In the genomic region with DNA sequence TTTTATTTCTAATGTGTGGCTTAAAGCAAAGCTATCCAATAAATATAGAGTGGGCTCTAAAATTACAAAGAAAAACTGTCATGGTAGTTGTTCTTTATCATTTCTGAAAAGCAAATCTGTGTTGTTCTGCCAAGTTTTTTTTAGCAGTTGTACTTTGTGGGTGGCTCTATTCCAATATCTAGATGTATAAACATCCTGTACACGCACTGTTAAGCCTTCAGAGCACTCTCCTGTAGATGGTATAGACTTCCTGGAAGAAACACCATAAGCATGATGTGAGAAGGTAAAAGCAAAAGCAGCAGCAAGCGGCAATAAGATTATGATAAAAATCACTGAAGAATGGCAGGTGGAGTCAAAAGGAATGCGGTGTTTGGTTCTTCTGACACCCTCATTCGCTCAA, we compare ENCODE assay signal across 19 cellular contexts. TPM values are rescaled to one million over a fixed set of nuclear protein-coding genes. Genes with fewer than 3 reads are reported as not detected.
A peak's percentile ranks its signal among the peaks of the same experiment; 100 is the strongest.
DNase-seq lines count a peak whose midpoint lies in the region; ATAC-seq, FAIRE-seq and TF ChIP-seq lines count a peak whose summit lies in the region.
"Had no signal": no experiment of that assay in that cellular context is flagged by ENCODE, and none has a peak within 500 bp of the region (broad histone marks: within the 10 kb centered on the region; RNA-seq: fewer than 3 reads in every experiment).

No MANE protein-coding gene starts in this region.

- H3K27ac ChIP-seq in endothelial cell of umbilical vein (ENCODE audit: insufficient read depth, low read depth, low read length), result no peak overlapping the region

- no peaks in the 10 kb centered on the region for H4K20me1 ChIP-seq in endothelial cell of umbilical vein (replicated peaks; ENCODE audit: control insufficient read depth, extremely low read depth, insufficient read depth, low read length)

- no peaks in the 10 kb centered on the region for H3K9me3 Mint-ChIP-seq in activated naive CD4-positive, alpha-beta T cell treated with anti-CD3 and anti-CD28 coated beads, Interleukin-2, amount 50 U/mL, for 24 hours
- H3K9me3 Mint-ChIP-seq: H9 had no signal

- H3K27ac Mint-ChIP-seq in activated naive CD4-positive, alpha-beta T cell treated with anti-CD3 and anti-CD28 coated beads, Interleukin-2, amount 50 U/mL, for 24 hours, result no peak overlapping the region
- H3K27ac Mint-ChIP-seq: H9 had no signal

- H3K36me3 Mint-ChIP-seq in activated naive CD4-positive, alpha-beta T cell treated with anti-CD3 and anti-CD28 coated beads, Interleukin-2, amount 50 U/mL, for 24 hours, result no peaks in the 10 kb centered on the region

- no peaks in the 10 kb centered on the region for H3K79me2 ChIP-seq in endothelial cell of umbilical vein (ENCODE audit: control insufficient read depth, insufficient read depth, low read length)

- POLR2A ChIA-PET in endothelial cell of umbilical vein (lab: Charles Lee), result interaction anchor here (1.6 kb wide), 1 partner anchor 38 kb away, joined by 5 read pairs; no protein-coding TSS in a partner anchor

- intact Hi-C loops in endothelial cell of umbilical vein (cut with micrococcal nuclease), result no loop called here

- TF ChIP-seq CTCF in endothelial cell of umbilical vein (IDR thresholded peaks at IDR 0.05; ENCODE audit: extremely low read depth in 1 of 2, insufficient read depth in 1 of 2, low read depth in 1 of 2, low read length in 2 of 2), result no peak

- no peak overlapping the region for H2AFZ ChIP-seq in endothelial cell of umbilical vein (ENCODE audit: low read depth, low read length)

- H3K9me1 ChIP-seq in endothelial cell of umbilical vein (replicated peaks; ENCODE audit: control insufficient read depth, extremely low read depth, insufficient read depth, low read length), result no peaks in the 10 kb centered on the region

- peaks cover 11% of the 10 kb centered on the region for H3K4me1 Mint-ChIP-seq in activated naive CD4-positive, alpha-beta T cell treated with anti-CD3 and anti-CD28 coated beads, Interleukin-2, amount 50 U/mL, for 24 hours
- H3K4me1 Mint-ChIP-seq: H9 had no signal

- DNase-seq in activated naive CD4-positive, alpha-beta T cell treated with anti-CD3 and anti-CD28 coated beads, Interleukin-2, amount 50 U/mL, for 16 hours, result no peak
- DNase-seq in Jurkat, Clone E6-1 (ENCODE audit: low read depth, low spot score), result peak; percentile 44
- DNase-seq in endothelial cell of umbilical vein (ENCODE audit: low read depth, low spot score), result peak; percentile 81
- DNase-seq in pulmonary artery endothelial cell (ENCODE audit: low read depth, low spot score), result peak; percentile 29
- no peak for DNase-seq in kidney tubule cell (ENCODE audit: low spot score)
- DNase-seq in NCI-H510A (lab: John Stamatoyannopoulos, UW), result no peak
- DNase-seq: 8988T, C1 segment of cervical spinal cord, COR-L47, DMS153, EL, H9, Kasumi-1, NCI-H187 treated with DMSO at 0.1 percent for 48 hours, NCI-H2171, NCI-H510A treated with DMSO at 0.1 percent for 48 hours had no signal

- no peaks in the 10 kb centered on the region for H3K9me3 ChIP-seq in endothelial cell of umbilical vein (replicated peaks; ENCODE audit: control insufficient read depth, insufficient read depth, low read length)

- no peak for ATAC-seq in HG03442 (IDR thresholded peaks at IDR 0.05; ENCODE audit: unreplicated experiment)

- no TSS peak for BruUV-seq in endothelial cell of umbilical vein (replicated peaks; lab: Mats Ljungman, UMichigan)

- CTCF ChIA-PET in endothelial cell of umbilical vein (lab: Charles Lee), result interaction anchor here (0.9 to 3.3 kb wide), 6 partner anchors 9 to 219 kb away, joined by 3 to 13 read pairs (median 4); no protein-coding TSS in a partner anchor

- no peaks in the 10 kb centered on the region for H3K36me3 ChIP-seq in endothelial cell of umbilical vein (ENCODE audit: control insufficient read depth in 2 of 2, extremely low read depth in 1 of 2, insufficient read depth in 2 of 2, low read length in 2 of 2)

- H3K27me3 Mint-ChIP-seq in activated naive CD4-positive, alpha-beta T cell treated with anti-CD3 and anti-CD28 coated beads, Interleukin-2, amount 50 U/mL, for 24 hours, result no peaks in the 10 kb centered on the region

- peak overlapping the region; percentile 6 for H3K4me3 Mint-ChIP-seq in activated naive CD4-positive, alpha-beta T cell treated with anti-CD3 and anti-CD28 coated beads, Interleukin-2, amount 50 U/mL, for 24 hours
- H3K4me3 Mint-ChIP-seq: H9 had no signal

- no peak for TF ChIP-seq POLR2A in endothelial cell of umbilical vein (IDR thresholded peaks at IDR 0.05; ENCODE audit: low read depth, low read length)

- no peak overlapping the region for H3K4me3 ChIP-seq in Jurkat, Clone E6-1 (ENCODE audit: low read length)
- no peak overlapping the region for H3K4me3 ChIP-seq in endothelial cell of umbilical vein (replicated peaks in 1 of 3; ENCODE audit: insufficient read depth in 1 of 3, low read depth in 1 of 3, low read length in 3 of 3)

- no peak overlapping the region for H3K4me2 ChIP-seq in endothelial cell of umbilical vein (ENCODE audit: insufficient read depth, low read length)

- no peak overlapping the region for H3K9ac ChIP-seq in endothelial cell of umbilical vein (replicated peaks; ENCODE audit: extremely low read depth, insufficient read depth, low read length)

- H3K27me3 ChIP-seq in endothelial cell of umbilical vein (ENCODE audit: control insufficient read depth in 2 of 2, insufficient read depth in 2 of 2, low read length in 2 of 2), result peaks cover 0 to 2% of the 10 kb centered on the region in 2 experiments

- dilution Hi-C loops in endothelial cell of umbilical vein (cut with MboI; ENCODE audit: extremely low pct_ligation_motif_present, low sequenced_read_pairs), result loop anchor here (25.0 kb wide), 1 partner anchor 231 kb away; no protein-coding TSS in a partner anchor

- peak; percentile 50 for FAIRE-seq in endothelial cell of umbilical vein (lab: Jason Lieb, UNC)
- FAIRE-seq: RCC 7860 had no signal

- H3K4me1 ChIP-seq in endothelial cell of umbilical vein (ENCODE audit: control insufficient read depth, extremely low read depth, insufficient read depth, low read length), result peaks cover 3% of the 10 kb centered on the region

TF ChIP-seq in endothelial cell of umbilical vein, 7 proteins besides CTCF, POLR2A, EP300 and RAD21:
- TF ChIP-seq JUN (IDR thresholded peaks at IDR 0.05; ENCODE audit: borderline replicate concordance, insufficient read depth, insufficient read length, low read depth) (no peak), FOS (IDR thresholded peaks at IDR 0.05; ENCODE audit: borderline replicate concordance, insufficient read depth, low read length) (no peak), EZH2 (IDR thresholded peaks at IDR 0.05; ENCODE audit: borderline replicate concordance, low read depth, low read length, severe bottlenecking) (no peak), POLR2AphosphoS5 (IDR thresholded peaks at IDR 0.05; ENCODE audit: insufficient read depth, low read depth, low read length) (no peak), GATA2 (IDR thresholded peaks at IDR 0.05; ENCODE audit: insufficient read depth, insufficient read length, low read depth, low read length) (no peak), MYC (IDR thresholded peaks at IDR 0.05; ENCODE audit: low read depth, low read length) (no peak)
- TF ChIP-seq, protein P1, sequence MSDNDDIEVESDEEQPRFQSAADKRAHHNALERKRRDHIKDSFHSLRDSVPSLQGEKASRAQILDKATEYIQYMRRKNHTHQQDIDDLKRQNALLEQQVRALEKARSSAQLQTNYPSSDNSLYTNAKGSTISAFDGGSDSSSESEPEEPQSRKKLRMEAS (IDR thresholded peaks at IDR 0.05; ENCODE audit: insufficient read depth, insufficient read length), result no peak

RNA-seq across cellular contexts. Expression of gene TMEM30A, which starts 21.5 kb away (rescaled TPM):
- 29.7 TPM for polyA plus RNA-seq in Jurkat, Clone E6-1 (2012; ENCODE audit: insufficient read depth, insufficient read length)
- total RNA-seq in endothelial cell of umbilical vein, result 197 and 213 TPM in 2 replicates
- polyA plus RNA-seq in endothelial cell of umbilical vein, result 26.6 and 42.2 TPM in 2 replicates
- polyA plus RNA-seq in endothelial cell of umbilical vein (2011; cell fraction: cytosol; rRNA removed), result 40.9 and 41.1 TPM in 2 replicates
- polyA plus RNA-seq in endothelial cell of umbilical vein (2011; cell fraction: nucleus; rRNA removed), result 57.1 and 70.7 TPM in 2 replicates
- 200 and 209 TPM in 2 replicates for polyA plus RNA-seq in endothelial cell of umbilical vein (2012)
- 61.1 and 80.6 TPM in 2 replicates for polyA minus RNA-seq in endothelial cell of umbilical vein
- polyA minus RNA-seq in endothelial cell of umbilical vein (2011; cell fraction: cytosol; rRNA and poly(A)+ RNA removed), result 8.8 TPM
- polyA minus RNA-seq in endothelial cell of umbilical vein (2011; cell fraction: nucleus; rRNA and poly(A)+ RNA removed), result 66.2 and 80.0 TPM in 2 replicates
- total RNA-seq in pulmonary artery endothelial cell, result 233 and 297 TPM in 2 replicates

Comparison
In these comparisons a context has a peak if more than half of its experiments do, and no peak if none do; other contexts are left out.
1. DNase-seq: peak in Jurkat, Clone E6-1 (single experiment), endothelial cell of umbilical vein (single experiment) and pulmonary artery endothelial cell (single experiment); none in activated naive CD4-positive, alpha-beta T cell treated with anti-CD3 and anti-CD28 coated beads, Interleukin-2, amount 50 U/mL, for 16 hours (single experiment), kidney tubule cell (single experiment) and NCI-H510A (single experiment).